Comparison of ENCODE assay signal across 14 cellular contexts in the genomic region with DNA sequence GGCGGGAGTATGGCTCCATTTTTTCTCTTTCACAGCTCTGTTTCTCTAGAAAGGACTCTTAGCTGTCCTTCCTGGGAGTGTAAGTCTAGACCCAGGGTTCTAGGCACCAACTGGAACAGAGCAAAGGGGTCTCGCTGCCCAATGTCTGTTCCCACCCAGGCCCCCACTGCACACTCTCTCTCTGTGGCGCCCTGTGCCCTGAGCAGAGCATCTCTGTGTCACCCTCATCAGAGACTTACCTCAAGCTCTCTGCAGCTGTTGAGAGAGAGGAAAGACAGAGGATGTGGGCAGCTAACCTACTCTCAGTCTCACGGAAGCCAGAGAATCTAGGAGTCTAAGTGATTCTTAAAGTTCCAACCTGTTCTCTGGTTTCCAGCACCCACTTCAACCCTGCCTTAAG. TPM values are rescaled to one million over a fixed set of nuclear protein-coding genes. Genes with fewer than 3 reads are reported as not detected.
A peak's percentile ranks its signal among the peaks of the same experiment; 100 is the strongest.
DNase-seq lines count a peak whose midpoint lies in the region; ATAC-seq and TF ChIP-seq lines count a peak whose summit lies in the region.
"Had no signal": no experiment of that assay in that cellular context is flagged by ENCODE, and none has a peak within 500 bp of the region (broad histone marks: within the 10 kb centered on the region; RNA-seq: fewer than 3 reads in every experiment).

No MANE protein-coding gene starts in this region.

- H3K4me1 ChIP-seq in thymus (ENCODE audit: control insufficient read depth, insufficient read depth, low read length) = peaks cover 22% of the 10 kb centered on the region

- no peaks in the 10 kb centered on the region for H3K9me3 ChIP-seq in thymus (ENCODE audit: control insufficient read depth)

- H3K9me3 Mint-ChIP-seq in activated naive CD8-positive, alpha-beta T cell treated with anti-CD3 and anti-CD28 coated beads, Interleukin-2, amount 50 U/mL, for 24 hours = peaks cover 10% of the 10 kb centered on the region
- peaks cover 25% of the 10 kb centered on the region for H3K9me3 Mint-ChIP-seq in nephron progenitor cell

- H3K4me3 Mint-ChIP-seq in activated naive CD8-positive, alpha-beta T cell treated with anti-CD3 and anti-CD28 coated beads, Interleukin-2, amount 50 U/mL, for 24 hours = no peak overlapping the region
- no peak overlapping the region for H3K4me3 Mint-ChIP-seq in nephron progenitor cell

- peak overlapping the region; percentile 35 for H3K4me3 ChIP-seq in Jurkat, Clone E6-1 (ENCODE audit: low read length)
- no peak overlapping the region for H3K4me3 ChIP-seq in thymus (ENCODE audit: low read length)
- H3K4me3 ChIP-seq: SK-N-MC had no signal

- peak; percentile 4 for DNase-seq in stimulated activated CD4-positive, alpha-beta T cell treated with anti-CD3 and anti-CD28 coated beads, Interleukin-4, amount 100 ng/mL, for 1 hour
- no peak for DNase-seq in stimulated activated CD4-positive, alpha-beta T cell treated with anti-CD3 and anti-CD28 coated beads, Interleukin-2, amount 100 ng/mL, for 24 hours
- peak; percentile 97 for DNase-seq in Jurkat, Clone E6-1 (ENCODE audit: low read depth, low spot score)
- DNase-seq in activated naive CD8-positive, alpha-beta T cell treated with anti-CD3 and anti-CD28 coated beads, Interleukin-2, amount 50 U/mL, for 24 hours = peak; percentile 15
- DNase-seq in nephron progenitor cell (no peak), substantia nigra (lab: John Stamatoyannopoulos, UW) (no peak)
- DNase-seq: mammary epithelial cell, NCI-H2107, posterior cingulate gyrus had no signal

- H3K27me3 ChIP-seq in thymus (ENCODE audit: control insufficient read depth, insufficient read depth) = no peaks in the 10 kb centered on the region

- H3K27ac ChIP-seq in thymus (ENCODE audit: low read depth) = peak overlapping the region; percentile 82
- no peak overlapping the region for H3K27ac ChIP-seq in substantia nigra (ENCODE audit: low read depth, low read length, poor library complexity, severe bottlenecking)
- H3K27ac ChIP-seq: SK-N-MC, VCaP had no signal

- peak; percentile 92 for ATAC-seq in activated naive CD8-positive, alpha-beta T cell treated with anti-CD3 and anti-CD28 coated beads, Interleukin-2, amount 50 U/mL, for 24 hours
- ATAC-seq in HG02610 (IDR thresholded peaks at IDR 0.05; ENCODE audit: unreplicated experiment) = no peak

- peaks cover 22% of the 10 kb centered on the region for H3K4me1 Mint-ChIP-seq in activated naive CD8-positive, alpha-beta T cell treated with anti-CD3 and anti-CD28 coated beads, Interleukin-2, amount 50 U/mL, for 24 hours
- H3K4me1 Mint-ChIP-seq in nephron progenitor cell = peaks cover 23% of the 10 kb centered on the region

- H3K36me3 Mint-ChIP-seq in activated naive CD8-positive, alpha-beta T cell treated with anti-CD3 and anti-CD28 coated beads, Interleukin-2, amount 50 U/mL, for 24 hours (ENCODE audit: low read depth) = no peaks in the 10 kb centered on the region
- no peaks in the 10 kb centered on the region for H3K36me3 Mint-ChIP-seq in nephron progenitor cell (ENCODE audit: low read depth)

- no peak for TF ChIP-seq CTCF in nephron progenitor cell (IDR thresholded peaks at IDR 0.05)

- no peaks in the 10 kb centered on the region for H3K36me3 ChIP-seq in thymus (ENCODE audit: control insufficient read depth, insufficient read depth)

- WGBS in thymus = 25% methylated on average over 4 of the region's 4 CpGs

- peak overlapping the region; percentile 8 for H3K27ac Mint-ChIP-seq in activated naive CD8-positive, alpha-beta T cell treated with anti-CD3 and anti-CD28 coated beads, Interleukin-2, amount 50 U/mL, for 24 hours
- no peak overlapping the region for H3K27ac Mint-ChIP-seq in nephron progenitor cell

- peaks cover 2% of the 10 kb centered on the region for H3K27me3 Mint-ChIP-seq in activated naive CD8-positive, alpha-beta T cell treated with anti-CD3 and anti-CD28 coated beads, Interleukin-2, amount 50 U/mL, for 24 hours
- peaks cover 74% of the 10 kb centered on the region for H3K27me3 Mint-ChIP-seq in nephron progenitor cell (ENCODE audit: low read depth, poor library complexity)

RNA-seq across cellular contexts. Expression of a gene that starts 9.5 kb away (rescaled TPM):
- polyA plus RNA-seq in Jurkat, Clone E6-1 (2012; ENCODE audit: insufficient read depth, insufficient read length) = 0.95 TPM
- not detected for polyA plus RNA-seq in thymus
- polyA plus RNA-seq: adipose tissue, mammary epithelial cell had no signal

RNA-seq across cellular contexts. Expression of a gene that starts 58.4 kb away (rescaled TPM):
- polyA plus RNA-seq in Jurkat, Clone E6-1 (2012; ENCODE audit: insufficient read depth, insufficient read length) = not detected
- 1.9 TPM for polyA plus RNA-seq in thymus

Comparison
In these comparisons a context has a peak if more than half of its experiments do, and no peak if none do; other contexts are left out.
1. DNase-seq: peak in stimulated activated CD4-positive, alpha-beta T cell treated with anti-CD3 and anti-CD28 coated beads, Interleukin-4, amount 100 ng/mL, for 1 hour (single experiment), Jurkat, Clone E6-1 (single experiment) and activated naive CD8-positive, alpha-beta T cell treated with anti-CD3 and anti-CD28 coated beads, Interleukin-2, amount 50 U/mL, for 24 hours (single experiment); none in stimulated activated CD4-positive, alpha-beta T cell treated with anti-CD3 and anti-CD28 coated beads, Interleukin-2, amount 100 ng/mL, for 24 hours (0 of 2), nephron progenitor cell (single experiment) and substantia nigra (0 of 49).